ENCODE assay signal across 22 cellular contexts in the genomic region with DNA sequence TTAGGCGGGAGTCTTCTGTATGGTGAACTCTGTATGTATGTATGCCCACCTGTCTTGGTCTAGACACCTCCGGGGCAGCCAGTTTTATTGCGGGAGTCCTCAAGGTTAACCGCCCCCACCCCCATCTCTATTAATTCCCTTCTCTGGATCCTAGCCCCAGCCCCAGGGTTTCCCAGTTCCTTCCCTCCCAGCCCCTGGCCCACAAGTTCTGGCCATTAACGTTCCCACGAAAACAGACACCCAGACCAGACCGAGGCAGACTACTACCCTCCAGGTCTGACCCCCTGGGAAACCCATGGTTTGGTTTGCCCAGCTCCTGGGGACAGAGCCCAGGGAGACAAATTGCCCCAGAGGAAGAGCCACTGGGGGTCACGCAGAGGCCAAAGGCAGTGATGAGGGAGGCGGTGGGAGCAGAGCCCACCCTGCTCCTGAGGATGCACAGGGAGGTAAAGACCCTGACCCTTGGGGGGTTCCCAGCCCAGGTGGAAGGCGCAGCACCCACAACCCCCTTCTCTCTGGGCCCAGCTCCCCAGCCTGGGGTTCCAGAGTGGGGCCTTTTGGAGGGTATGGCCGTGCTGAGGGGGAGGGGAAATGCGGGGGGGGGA. TPM values are rescaled to one million over a fixed set of nuclear protein-coding genes. Genes with fewer than 3 reads are reported as not detected.
DNase-seq lines count a peak whose midpoint lies in the region; ATAC-seq, FAIRE-seq and TF ChIP-seq lines count a peak whose summit lies in the region.
"Had no signal": no experiment of that assay in that cellular context is flagged by ENCODE, and none has a peak within 500 bp of the region (broad histone marks: within the 10 kb centered on the region; RNA-seq: fewer than 3 reads in every experiment).

No MANE protein-coding gene starts in this region.

- H3K27ac Mint-ChIP-seq in activated naive CD4-positive, alpha-beta T cell treated with anti-CD3 and anti-CD28 coated beads, Interleukin-2, amount 10 ng/mL, durations not matched to agents 7 days and 5 days = peak overlapping the region; percentile 68
- peak overlapping the region; percentile 69 for H3K27ac Mint-ChIP-seq in activated B cell treated with CpG ODN at 0.5 μM for 24 hours
- peak overlapping the region; percentile 53 for H3K27ac Mint-ChIP-seq in astrocyte (ENCODE audit: unreplicated experiment)
- peak overlapping the region; percentile 95 for H3K27ac Mint-ChIP-seq in stimulated activated effector memory CD8-positive, alpha-beta T cell treated with anti-CD3 and anti-CD28 coated beads, Interleukin-12 subunit alpha, Interleukin-12 subunit beta, amount 100 ng/mL, for 72 hours
- no peak overlapping the region for H3K27ac Mint-ChIP-seq in osteocyte (ENCODE audit: unreplicated experiment)
- H3K27ac Mint-ChIP-seq: H9 had no signal

- H3K4me1 Mint-ChIP-seq in activated naive CD4-positive, alpha-beta T cell treated with anti-CD3 and anti-CD28 coated beads, Interleukin-2, amount 10 ng/mL, durations not matched to agents 7 days and 5 days = peaks cover 77% of the 10 kb centered on the region
- H3K4me1 Mint-ChIP-seq in activated B cell treated with CpG ODN at 0.5 μM for 24 hours (peaks cover 66% of the 10 kb centered on the region), astrocyte (ENCODE audit: low read depth, unreplicated experiment) (peaks cover 14% of the 10 kb centered on the region), osteocyte (ENCODE audit: unreplicated experiment) (peaks cover 1% of the 10 kb centered on the region)
- H3K4me1 Mint-ChIP-seq in stimulated activated effector memory CD8-positive, alpha-beta T cell treated with anti-CD3 and anti-CD28 coated beads, Interleukin-12 subunit alpha, Interleukin-12 subunit beta, amount 100 ng/mL, for 72 hours = peaks cover 91% of the 10 kb centered on the region

- no peak overlapping the region for H3K4me3 ChIP-seq in astrocyte (ENCODE audit: insufficient read depth, low read depth, low read length)
- H3K4me3 ChIP-seq: body of pancreas, GM12878 had no signal

- no peaks in the 10 kb centered on the region for H3K9me3 ChIP-seq in astrocyte (ENCODE audit: insufficient read depth, low read depth, low read length)
- H3K9me3 ChIP-seq: body of pancreas, Peyer's patch had no signal

- H3K4me2 ChIP-seq in astrocyte (ENCODE audit: low read length) = no peak overlapping the region

- intact Hi-C loops in activated B cell treated with CpG ODN at 0.5 μM for 24 hours (cut with micrococcal nuclease) = no loop called here

- H3K27ac ChIP-seq in astrocyte (ENCODE audit: low read depth, low read length) (no peak overlapping the region), foreskin keratinocyte (no peak overlapping the region)
- H3K27ac ChIP-seq: body of pancreas had no signal

- no peak for FAIRE-seq in astrocyte (lab: Jason Lieb, UNC)
- FAIRE-seq: G401.6 had no signal

- H3K9me3 Mint-ChIP-seq in activated naive CD4-positive, alpha-beta T cell treated with anti-CD3 and anti-CD28 coated beads, Interleukin-2, amount 10 ng/mL, durations not matched to agents 7 days and 5 days = no peaks in the 10 kb centered on the region
- H3K9me3 Mint-ChIP-seq in activated B cell treated with CpG ODN at 0.5 μM for 24 hours (no peaks in the 10 kb centered on the region), astrocyte (ENCODE audit: unreplicated experiment) (no peaks in the 10 kb centered on the region), osteocyte (ENCODE audit: unreplicated experiment) (no peaks in the 10 kb centered on the region)
- H3K9me3 Mint-ChIP-seq in stimulated activated effector memory CD8-positive, alpha-beta T cell treated with anti-CD3 and anti-CD28 coated beads, Interleukin-12 subunit alpha, Interleukin-12 subunit beta, amount 100 ng/mL, for 72 hours = no peaks in the 10 kb centered on the region
- H3K9me3 Mint-ChIP-seq: H9 had no signal

- POLR2A ChIA-PET in activated B cell treated with CpG ODN at 0.5 μM for 24 hours (lab: Charles Lee) = interaction anchor here (2.0 kb wide), 1 partner anchor 9 kb away, joined by 13 read pairs; a partner anchor contains a TSS

- no peak overlapping the region for H3K4me3 Mint-ChIP-seq in activated naive CD4-positive, alpha-beta T cell treated with anti-CD3 and anti-CD28 coated beads, Interleukin-2, amount 10 ng/mL, durations not matched to agents 7 days and 5 days
- H3K4me3 Mint-ChIP-seq in activated B cell treated with CpG ODN at 0.5 μM for 24 hours = peak overlapping the region; percentile 46
- no peak overlapping the region for H3K4me3 Mint-ChIP-seq in astrocyte (ENCODE audit: unreplicated experiment)
- peak overlapping the region; percentile 76 for H3K4me3 Mint-ChIP-seq in stimulated activated effector memory CD8-positive, alpha-beta T cell treated with anti-CD3 and anti-CD28 coated beads, Interleukin-12 subunit alpha, Interleukin-12 subunit beta, amount 100 ng/mL, for 72 hours
- H3K4me3 Mint-ChIP-seq in osteocyte (ENCODE audit: unreplicated experiment) = no peak overlapping the region
- H3K4me3 Mint-ChIP-seq: H9 had no signal

- H4K20me1 ChIP-seq in astrocyte (ENCODE audit: insufficient read depth, low read length) = peaks cover 60% of the 10 kb centered on the region

- no peaks in the 10 kb centered on the region for H3K36me3 ChIP-seq in astrocyte (ENCODE audit: insufficient read depth, low read length)
- H3K36me3 ChIP-seq: Peyer's patch had no signal

- no peak overlapping the region for H3K9ac ChIP-seq in astrocyte (ENCODE audit: low read length)

- peaks cover 21% of the 10 kb centered on the region for H3K27me3 ChIP-seq in astrocyte (ENCODE audit: insufficient read depth, low read length)
- H3K27me3 ChIP-seq in foreskin keratinocyte = no peaks in the 10 kb centered on the region
- H3K27me3 ChIP-seq: body of pancreas, Peyer's patch had no signal

- no peak overlapping the region for H2AFZ ChIP-seq in astrocyte (ENCODE audit: low read depth, low read length)

- CTCF ChIA-PET in activated naive CD4-positive, alpha-beta T cell treated with anti-CD3 and anti-CD28 coated beads, Interleukin-2, amount 10 ng/mL, durations not matched to agents 7 days and 5 days (lab: Charles Lee) = interaction anchor here (0.6 to 7.5 kb wide), 5 partner anchors 14 to 48 kb away, joined by 3 to 128 read pairs (median 83); a partner anchor contains a TSS
- CTCF ChIA-PET in activated B cell treated with CpG ODN at 0.5 μM for 24 hours (lab: Charles Lee) = interaction anchor here (0.8 to 2.9 kb wide), 2 partner anchors 30 to 88 kb away, joined by 3 to 10 read pairs; a partner anchor contains a TSS

- no peaks in the 10 kb centered on the region for H3K79me2 ChIP-seq in astrocyte (ENCODE audit: insufficient read depth, low read length)

- no peak for DNase-seq in activated naive CD4-positive, alpha-beta T cell treated with anti-CD3 and anti-CD28 coated beads, Interleukin-2, amount 10 ng/mL, durations not matched to agents 7 days and 5 days
- DNase-seq in activated naive CD4-positive, alpha-beta T cell treated with Interleukin-2 at 50 U/mL for 16 hours = no peak
- no peak for DNase-seq in activated B cell treated with CpG ODN at 0.5 μM for 24 hours
- no peak for DNase-seq in astrocyte (ENCODE audit: low read depth)
- DNase-seq in stimulated activated effector memory CD8-positive, alpha-beta T cell treated with anti-CD3 and anti-CD28 coated beads, Interleukin-12 subunit alpha, Interleukin-12 subunit beta, amount 100 ng/mL, for 72 hours (ENCODE audit: low spot score in 2 of 2) = no peak
- no peak for DNase-seq in osteocyte (ENCODE audit: extremely low spot score, unreplicated experiment)
- no peak for DNase-seq in foreskin keratinocyte
- DNase-seq in SKM-1 treated with dmso at 0.1 percent for 144 hours (lab: John Stamatoyannopoulos, UW; ENCODE audit: unreplicated experiment) = no peak
- DNase-seq: body of pancreas, dermis blood vessel endothelial cell, glutamatergic neuron, mammary epithelial cell, NCI-H1105, NCI-H774, retina, substantia nigra had no signal

- TF ChIP-seq CTCF in activated B cell treated with CpG ODN at 0.5 μM for 24 hours (IDR thresholded peaks at IDR 0.05) = no peak
- no peak for TF ChIP-seq CTCF in astrocyte (IDR thresholded peaks at IDR 0.05; ENCODE audit: insufficient read depth, low read depth, low read length)
- no peak for TF ChIP-seq CTCF in osteocyte (IDR thresholded peaks at IDR 0.05)
- no peak for TF ChIP-seq CTCF in foreskin keratinocyte (conservative IDR thresholded peaks at IDR 0.05)

- peaks cover 8% of the 10 kb centered on the region for H3K4me1 ChIP-seq in astrocyte (ENCODE audit: insufficient read depth, low read length)
- no peaks in the 10 kb centered on the region for H3K4me1 ChIP-seq in foreskin keratinocyte

- no peak for ATAC-seq in activated B cell treated with CpG ODN at 0.5 μM for 24 hours (ENCODE audit: low read depth)
- ATAC-seq in stimulated activated effector memory CD8-positive, alpha-beta T cell treated with anti-CD3 and anti-CD28 coated beads, Interleukin-12 subunit alpha, Interleukin-12 subunit beta, amount 100 ng/mL, for 72 hours = no peak
- ATAC-seq in foreskin keratinocyte = no peak
- ATAC-seq: body of pancreas, esophagus mucosa had no signal

- no peaks in the 10 kb centered on the region for H3K27me3 Mint-ChIP-seq in activated naive CD4-positive, alpha-beta T cell treated with anti-CD3 and anti-CD28 coated beads, Interleukin-2, amount 10 ng/mL, durations not matched to agents 7 days and 5 days
- no peaks in the 10 kb centered on the region for H3K27me3 Mint-ChIP-seq in activated B cell treated with CpG ODN at 0.5 μM for 24 hours
- H3K27me3 Mint-ChIP-seq in astrocyte (ENCODE audit: low read depth, unreplicated experiment) = no peaks in the 10 kb centered on the region
- H3K27me3 Mint-ChIP-seq in osteocyte (ENCODE audit: unreplicated experiment) = no peaks in the 10 kb centered on the region

- H3K36me3 Mint-ChIP-seq in activated naive CD4-positive, alpha-beta T cell treated with anti-CD3 and anti-CD28 coated beads, Interleukin-2, amount 10 ng/mL, durations not matched to agents 7 days and 5 days = peaks cover 1% of the 10 kb centered on the region
- H3K36me3 Mint-ChIP-seq in activated B cell treated with CpG ODN at 0.5 μM for 24 hours (ENCODE audit: low read depth) (no peaks in the 10 kb centered on the region), astrocyte (ENCODE audit: low read depth, unreplicated experiment) (peaks cover 18% of the 10 kb centered on the region), osteocyte (ENCODE audit: unreplicated experiment) (peaks cover 21% of the 10 kb centered on the region)
- peaks cover 77% of the 10 kb centered on the region for H3K36me3 Mint-ChIP-seq in stimulated activated effector memory CD8-positive, alpha-beta T cell treated with anti-CD3 and anti-CD28 coated beads, Interleukin-12 subunit alpha, Interleukin-12 subunit beta, amount 100 ng/mL, for 72 hours

RNA-seq across cellular contexts. Expression of a gene that starts 8.5 kb away (rescaled TPM):
- total RNA-seq in activated B cell treated with CpG ODN at 0.5 μM for 24 hours (3.6 and 4.1 TPM in 2 replicates), astrocyte (26.7 and 28.2 TPM in 2 replicates), osteocyte (16.5 and 17.4 TPM in 2 replicates), foreskin keratinocyte (7.3 and 8.7 TPM in 2 replicates)
- 6.2 and 6.9 TPM in 2 replicates for polyA plus RNA-seq in foreskin keratinocyte

RNA-seq across cellular contexts. Expression of a gene that starts 30.5 kb away (rescaled TPM):
- total RNA-seq in activated B cell treated with CpG ODN at 0.5 μM for 24 hours (3.6 and 3.8 TPM in 2 replicates), astrocyte (not detected in 2 replicates), osteocyte (not detected in 2 replicates), foreskin keratinocyte (not detected in 2 replicates)
- not detected in 2 replicates for polyA plus RNA-seq in foreskin keratinocyte
- total RNA-seq: dermis blood vessel endothelial cell, esophagus mucosa, H9, mammary epithelial cell had no signal
- polyA plus RNA-seq: mammary epithelial cell, neural cell had no signal

RNA-seq across cellular contexts. Expression of a gene that starts 52.8 kb away (rescaled TPM):
- total RNA-seq in activated B cell treated with CpG ODN at 0.5 μM for 24 hours (361 and 365 TPM in 2 replicates), astrocyte (467 and 491 TPM in 2 replicates), osteocyte (301 and 304 TPM in 2 replicates), foreskin keratinocyte (313 and 344 TPM in 2 replicates)
- polyA plus RNA-seq in foreskin keratinocyte = 75.6 and 107 TPM in 2 replicates

Comparison
In these comparisons a context has a peak if more than half of its experiments do, and no peak if none do; other contexts are left out.
1. H3K4me3 Mint-ChIP-seq: peak in activated B cell treated with CpG ODN at 0.5 μM for 24 hours (single experiment) and stimulated activated effector memory CD8-positive, alpha-beta T cell treated with anti-CD3 and anti-CD28 coated beads, Interleukin-12 subunit alpha, Interleukin-12 subunit beta, amount 100 ng/mL, for 72 hours (single experiment); none in activated naive CD4-positive, alpha-beta T cell treated with anti-CD3 and anti-CD28 coated beads, Interleukin-2, amount 10 ng/mL, durations not matched to agents 7 days and 5 days (single experiment), astrocyte (single experiment) and osteocyte (single experiment).